In genomic region chr14:68468437-68469207, GRCh38 we compare ENCODE assay signal across 10 cellular contexts.
A peak's percentile ranks its signal among the peaks of the same experiment; 100 is the strongest.
DNase-seq lines count a peak whose midpoint lies in the region; ATAC-seq and TF ChIP-seq lines count a peak whose summit lies in the region.
"Had no signal": no experiment of that assay in that cellular context is flagged by ENCODE, and none has a peak within 500 bp of the region (broad histone marks: within the 10 kb centered on the region; RNA-seq: fewer than 3 reads in every experiment).

No MANE protein-coding gene starts in this region.

- H2BK15ac ChIP-seq in neuronal stem cell (ENCODE audit: low read length), result peak overlapping the region; percentile 47

- no peak for DNase-seq in Panc1 (ENCODE audit: low read depth, low spot score)
- peak; percentile 95 for DNase-seq in mammary epithelial cell
- no peak for DNase-seq in neuronal stem cell (ENCODE audit: low spot score)
- DNase-seq in DMS79 (lab: John Stamatoyannopoulos, UW), result no peak
- no peak for DNase-seq in NCI-H524 (lab: John Stamatoyannopoulos, UW)
- no peak for DNase-seq in KG1 (lab: John Stamatoyannopoulos, UW)
- no peak for DNase-seq in HUDEP-2 (lab: John Stamatoyannopoulos, UW; ENCODE audit: unreplicated experiment in 76 of 76)
- DNase-seq: spleen had no signal

- no peaks in the 10 kb centered on the region for H3K79me2 ChIP-seq in mammary epithelial cell (ENCODE audit: insufficient read depth, low read length)

- H3K36me3 ChIP-seq in BLaER1, result no peaks in the 10 kb centered on the region
- no peaks in the 10 kb centered on the region for H3K36me3 ChIP-seq in Panc1 (ENCODE audit: control insufficient read depth, insufficient read depth, low read length)
- no peaks in the 10 kb centered on the region for H3K36me3 ChIP-seq in mammary epithelial cell (ENCODE audit: insufficient read depth, low read length)
- no peaks in the 10 kb centered on the region for H3K36me3 ChIP-seq in neuronal stem cell (replicated peaks in 1 of 2; ENCODE audit: control insufficient read depth in 2 of 2, insufficient read depth in 2 of 2, low read length in 2 of 2)
- H3K36me3 ChIP-seq: SJSA1, spleen had no signal

- 31% methylated on average over 5 of the region's 5 CpGs for WGBS in mammary epithelial cell (ENCODE audit: low coverage, missing lambda C conversion rate)
- WGBS in neuronal stem cell (ENCODE audit: extremely low coverage in 2 of 2, insufficient read length in 2 of 2, insufficient replicate concordance in 1 of 2), 2 donors, result no CpG with 5 or more reads among the region's 5 CpGs

- H3K27me3 ChIP-seq in BLaER1, result no peaks in the 10 kb centered on the region
- no peaks in the 10 kb centered on the region for H3K27me3 ChIP-seq in Panc1 (ENCODE audit: control insufficient read depth, insufficient read depth, low read length)
- no peaks in the 10 kb centered on the region for H3K27me3 ChIP-seq in mammary epithelial cell (ENCODE audit: insufficient read depth, low read length)
- H3K27me3 ChIP-seq in neuronal stem cell (ENCODE audit: control insufficient read depth in 3 of 3, insufficient read depth in 3 of 3, low read depth in 1 of 3, low read length in 3 of 3), result no peaks in the 10 kb centered on the region
- H3K27me3 ChIP-seq: SJSA1, spleen had no signal

- no peak overlapping the region for H3K23ac ChIP-seq in neuronal stem cell (ENCODE audit: low read depth, low read length, poor library complexity)

- peak overlapping the region; percentile 2 for H3K18ac ChIP-seq in neuronal stem cell (ENCODE audit: low read length)

- BruUV-seq in Panc1 (replicated peaks; lab: Mats Ljungman, UMichigan) (no TSS peak), mammary epithelial cell (replicated peaks; lab: Mats Ljungman, UMichigan) (no TSS peak)

- no peak overlapping the region for H3K27ac ChIP-seq in BLaER1
- peak overlapping the region; percentile 68; the same call in 1 of the 2 replicates for H3K27ac ChIP-seq in Panc1 (ENCODE audit: low read length)
- peak overlapping the region; percentile 84 for H3K27ac ChIP-seq in mammary epithelial cell (ENCODE audit: insufficient read depth, low read depth, low read length)
- H3K27ac ChIP-seq in neuronal stem cell (replicated peaks; ENCODE audit: low read length), result peak overlapping the region; percentile 1
- H3K27ac ChIP-seq: SJSA1 had no signal

- POLR2A ChIA-PET in Panc1 (lab: Charles Lee), result no interaction called here

- H4K20me1 ChIP-seq in BLaER1 (no peaks in the 10 kb centered on the region), mammary epithelial cell (ENCODE audit: insufficient read depth, low read length) (no peaks in the 10 kb centered on the region)

- H2BK5ac ChIP-seq in neuronal stem cell (ENCODE audit: low read length), result no peak overlapping the region

- no peak overlapping the region for H3K4me3 ChIP-seq in BLaER1
- no peak overlapping the region for H3K4me3 ChIP-seq in Panc1 (ENCODE audit: low read depth in 2 of 2, low read length in 2 of 2)
- H3K4me3 ChIP-seq in mammary epithelial cell (replicated peaks in 1 of 3; ENCODE audit: insufficient read depth in 1 of 3, low read depth in 2 of 3, low read length in 3 of 3), result no peak overlapping the region
- no peak overlapping the region for H3K4me3 ChIP-seq in neuronal stem cell (ENCODE audit: low read length in 2 of 2)
- H3K4me3 ChIP-seq: SJSA1, spleen had no signal

- TF ChIP-seq CTCF in Panc1 (IDR thresholded peaks at IDR 0.05) (no peak), mammary epithelial cell (conservative IDR thresholded peaks at IDR 0.05 in 1 of 2, IDR thresholded peaks at IDR 0.05 in 1 of 2; ENCODE audit: extremely low read depth in 1 of 2, insufficient read depth in 1 of 2, low read depth in 1 of 2, low read length in 2 of 2) (no peak)

- in situ Hi-C loops in Panc1 (cut with HindIII; ENCODE audit: low pct_unique_long_range_greater_than_20kb, low sequenced_read_pairs), result no loop called here
- in situ Hi-C loops in mammary epithelial cell (cut with MboI; ENCODE audit: low sequenced_read_pairs in 2 of 2), result loop anchor here in 1 of 2 donors (5.0 kb wide), 1 partner anchor 69 kb away; no protein-coding TSS in a partner anchor

- dilution Hi-C loops in mammary epithelial cell (cut with HindIII; ENCODE audit: low sequenced_read_pairs), result no loop called here

- no peak overlapping the region for H3K4ac ChIP-seq in neuronal stem cell (ENCODE audit: low read length)

- H3K4me1 ChIP-seq in BLaER1 (peaks cover 63% of the 10 kb centered on the region), Panc1 (ENCODE audit: control insufficient read depth, insufficient read depth, low read length) (peaks cover 11% of the 10 kb centered on the region), mammary epithelial cell (ENCODE audit: insufficient read depth, low read length) (peaks cover 75% of the 10 kb centered on the region), neuronal stem cell (ENCODE audit: control insufficient read depth in 2 of 2, insufficient read depth in 1 of 2, low read depth in 1 of 2, low read length in 2 of 2) (peaks cover 28 to 35% of the 10 kb centered on the region in 2 donors)

- H2AK5ac ChIP-seq in neuronal stem cell (ENCODE audit: low read depth, low read length), result peak overlapping the region; percentile 9

- H3K79me1 ChIP-seq in neuronal stem cell (ENCODE audit: low read depth, low read length), result no peaks in the 10 kb centered on the region

- no peak overlapping the region for H3K9ac ChIP-seq in BLaER1
- H3K9ac ChIP-seq in mammary epithelial cell (ENCODE audit: insufficient read depth, low read length), result no peak overlapping the region
- no peak overlapping the region for H3K9ac ChIP-seq in neuronal stem cell (ENCODE audit: low read depth, low read length, poor library complexity)

- peak overlapping the region; percentile 7; the same call in 1 of the 2 replicates for H3K4me2 ChIP-seq in BLaER1
- peak overlapping the region; percentile 1 for H3K4me2 ChIP-seq in mammary epithelial cell (ENCODE audit: insufficient read depth, low read depth, low read length)
- no peak overlapping the region for H3K4me2 ChIP-seq in neuronal stem cell (ENCODE audit: insufficient read depth, low read length, poor library complexity, severe bottlenecking)

- H2BK12ac ChIP-seq in neuronal stem cell (ENCODE audit: low read length), result peak overlapping the region; percentile 27

- intact Hi-C loops in Panc1 (cut with micrococcal nuclease; ENCODE audit: unreplicated experiment) (no loop called here), mammary epithelial cell (cut with micrococcal nuclease) (loop anchor here (2.0 to 5.0 kb wide), 2 partner anchors 66 to 318 kb away; no protein-coding TSS in a partner anchor)

- no peak overlapping the region for H2AFZ ChIP-seq in mammary epithelial cell (ENCODE audit: low read depth, low read length)
- peak overlapping the region; percentile 31 for H2AFZ ChIP-seq in neuronal stem cell (ENCODE audit: low read length)

- CTCF ChIA-PET in Panc1 (lab: Charles Lee) (no interaction called here), mammary epithelial cell (lab: Charles Lee; ENCODE audit: low non-redundant PET) (interaction anchor here (0.5 kb wide), 1 partner anchor 8 kb away, joined by 3 read pairs; no protein-coding TSS in a partner anchor)

- no peak overlapping the region for H4K8ac ChIP-seq in neuronal stem cell (ENCODE audit: low read depth, low read length)

- no peak overlapping the region for H2BK120ac ChIP-seq in neuronal stem cell (ENCODE audit: low read depth, low read length)

- H4K91ac ChIP-seq in neuronal stem cell (ENCODE audit: low read depth, low read length, poor library complexity), result no peak overlapping the region

- peak; percentile 82 for ATAC-seq in Panc1

- H3K9me3 ChIP-seq in BLaER1 (no peaks in the 10 kb centered on the region), Panc1 (ENCODE audit: control insufficient read depth, insufficient read depth, low read depth, low read length) (no peaks in the 10 kb centered on the region), mammary epithelial cell (replicated peaks; ENCODE audit: insufficient read depth, low read length) (no peaks in the 10 kb centered on the region), neuronal stem cell (replicated peaks in 1 of 2; ENCODE audit: control insufficient read depth in 2 of 2, insufficient read depth in 1 of 2, low read depth in 1 of 2, low read length in 2 of 2) (no peaks in the 10 kb centered on the region)
- H3K9me3 ChIP-seq: SJSA1, spleen had no signal

- H3K14ac ChIP-seq in neuronal stem cell (ENCODE audit: low read length), result no peak overlapping the region
